11 cellular contexts compared by ENCODE assay signal in the genomic region with DNA sequence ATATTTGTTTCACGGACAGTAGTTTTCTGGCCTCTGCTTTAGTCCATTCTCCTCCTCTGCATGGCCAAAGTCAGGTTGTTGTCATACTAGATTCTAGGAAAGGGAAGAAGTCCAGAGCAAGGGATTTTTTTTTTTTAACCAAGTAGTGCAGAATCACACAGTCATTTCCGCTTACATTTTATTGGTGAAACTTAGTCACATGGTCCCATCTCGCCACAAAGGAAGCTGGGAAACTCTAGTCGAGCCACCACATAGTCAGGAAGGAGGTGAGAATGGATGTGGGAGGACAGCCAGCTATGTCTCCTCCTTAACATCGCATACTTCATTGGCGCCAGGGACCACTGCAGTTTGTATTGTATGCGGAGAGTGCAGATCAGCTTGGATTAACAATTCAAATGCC. TPM values are rescaled to one million over a fixed set of nuclear protein-coding genes. Genes with fewer than 3 reads are reported as not detected.
"Had no signal": no experiment of that assay in that cellular context is flagged by ENCODE, and none has a peak within 500 bp of the region (broad histone marks: within the 10 kb centered on the region; RNA-seq: fewer than 3 reads in every experiment).

No MANE protein-coding gene starts in this region.

- H3K9me3 ChIP-seq: HAP-1 had no signal

- H3K4me2 ChIP-seq: GM23338 had no signal

- H3K27ac ChIP-seq: HL-60 had no signal

- H3K4me1 ChIP-seq: HAP-1 had no signal

- H3K27me3 Mint-ChIP-seq: IgD-negative memory B cell had no signal

- H2AFZ ChIP-seq: GM23338 had no signal

- FAIRE-seq: H1, HepG2 had no signal

- H3K27ac Mint-ChIP-seq: GM23338, HFFc6, IgD-negative memory B cell had no signal

- ATAC-seq: GM23338, HCT116, HepG2 had no signal

- DNase-seq: H7, HFFc6, KG1 had no signal

- H3K36me3 ChIP-seq: HAP-1 had no signal

- H3K4me3 Mint-ChIP-seq: GM23338, HFFc6, IgD-negative memory B cell had no signal

- H3K4me1 Mint-ChIP-seq: IgD-negative memory B cell had no signal

- H3K9me3 Mint-ChIP-seq: GM23338, HFFc6, IgD-negative memory B cell had no signal

- H3K4me3 ChIP-seq: GM23338, HAP-1 had no signal

- H3K36me3 Mint-ChIP-seq: IgD-negative memory B cell had no signal

RNA-seq across cellular contexts. Expression of a gene that starts 10.4 kb away (rescaled TPM):
- total RNA-seq: H1, H7, HepG2, HFFc6, HT1080 had no signal
- polyA plus RNA-seq: GM23338, HepG2, IgD-negative memory B cell had no signal
